ENCODE assay signal across 8 cellular contexts in genomic region chr16:50806099-50807062, GRCh38.
DNase-seq lines count a peak whose midpoint lies in the region; ATAC-seq, FAIRE-seq and TF ChIP-seq lines count a peak whose summit lies in the region.

No MANE protein-coding gene starts in this region.

- TF ChIP-seq CTCF in gastroesophageal sphincter (IDR thresholded peaks at IDR 0.05): peak; percentile 78 to 92 (median 86)
- peak; percentile 90 for TF ChIP-seq CTCF in neutrophil (IDR thresholded peaks at IDR 0.05)

- H3K9me3 ChIP-seq in MG63 (no peaks in the 10 kb centered on the region), gastroesophageal sphincter (no peaks in the 10 kb centered on the region), neutrophil (no peaks in the 10 kb centered on the region)

- DNase-seq in HCEC 1CT: peak; percentile 77
- DNase-seq in MG63: peak; percentile 52
- peak; percentile 70 for DNase-seq in SHP77 treated with DMSO at 0.1 percent for 48 hours (lab: John Stamatoyannopoulos, UW)
- peak; percentile 85 for DNase-seq in activated naive CD4-positive, alpha-beta T cell treated with Interleukin-2 at 50 U/mL for 16 hours
- peak; percentile 23 to 98 (median 84) for DNase-seq in substantia nigra (lab: John Stamatoyannopoulos, UW)

- H3K4me1 ChIP-seq in gastroesophageal sphincter (peaks cover 0 to 29% (median 0%) of the 10 kb centered on the region in 3 donors), neutrophil (ENCODE audit: control insufficient read depth in 1 of 2, insufficient read depth in 1 of 2, low read depth in 1 of 2, low read length in 1 of 2) (peaks cover 6 to 8% of the 10 kb centered on the region in 2 experiments)

- H3K4me3 ChIP-seq in MG63: peak overlapping the region; percentile 23
- H3K4me3 ChIP-seq in gastroesophageal sphincter: peak overlapping the region; percentile 13 to 38
- no peak overlapping the region for H3K4me3 ChIP-seq in neutrophil (ENCODE audit: low read depth in 1 of 2, low read length in 1 of 2)

- 7 to 12% methylated on average over 8 to 20 of the region's 26 CpGs for WGBS in gastroesophageal sphincter (ENCODE audit: low coverage in 1 of 2), 2 donors

- peak; percentile 60 for FAIRE-seq in G401.6 (lab: Jason Lieb, UNC)

- TF ChIP-seq EP300 in gastroesophageal sphincter (IDR thresholded peaks at IDR 0.05): no peak

- TF ChIP-seq POLR2A in gastroesophageal sphincter (IDR thresholded peaks at IDR 0.05): no peak

- peak; percentile 97 for ATAC-seq in gastroesophageal sphincter

- H3K27ac ChIP-seq in gastroesophageal sphincter: peak overlapping the region; percentile 55 to 78 (median 72)
- peak overlapping the region; percentile 51 for H3K27ac ChIP-seq in neutrophil
- peak overlapping the region; percentile 95 for H3K27ac ChIP-seq in substantia nigra (ENCODE audit: low read depth, low read length, poor library complexity, severe bottlenecking)

- H3K36me3 ChIP-seq in MG63 (no peaks in the 10 kb centered on the region), gastroesophageal sphincter (no peaks in the 10 kb centered on the region), neutrophil (peaks cover 19% of the 10 kb centered on the region)

- H3K27me3 ChIP-seq in MG63 (no peaks in the 10 kb centered on the region), gastroesophageal sphincter (no peaks in the 10 kb centered on the region), neutrophil (no peaks in the 10 kb centered on the region)

Comparison
In these comparisons a context has a peak if more than half of its experiments do, and no peak if none do; other contexts are left out.
1. H3K4me3 ChIP-seq: peak in MG63 (single experiment) and gastroesophageal sphincter (2 of 2); none in neutrophil (0 of 2).
2. Peak in every context shown above with its lines, with median percentiles within 50 percentile points of each other: DNase-seq and H3K27ac ChIP-seq.